Comparison of ENCODE assay signal across 7 cellular contexts in the genomic region with DNA sequence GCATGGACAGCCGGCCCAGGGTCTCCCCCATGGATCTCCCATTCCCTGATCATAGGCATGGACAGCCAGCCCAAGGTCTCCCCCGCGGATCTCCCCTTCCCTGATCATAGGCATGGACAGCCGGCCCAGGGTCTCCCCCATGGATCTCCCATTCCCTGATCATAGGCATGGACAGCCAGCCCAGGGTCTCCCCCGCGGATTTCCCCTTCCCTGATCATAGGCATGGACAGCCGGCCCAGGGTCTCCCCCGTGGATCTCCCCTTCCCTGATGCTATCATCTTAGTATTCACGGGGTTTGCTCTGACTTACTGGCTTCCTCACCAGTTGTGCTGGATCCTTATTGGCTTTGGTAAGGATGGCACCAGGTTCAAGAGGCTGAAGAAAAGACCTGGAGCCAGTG.
A peak's percentile ranks its signal among the peaks of the same experiment; 100 is the strongest.
DNase-seq lines count a peak whose midpoint lies in the region; TF ChIP-seq lines count a peak whose summit lies in the region.
"Not testable (repeated sequence)": the region's sequence is repeated elsewhere in the genome, so short reads cannot be mapped to it uniquely, and the experiment has no call there.

No MANE protein-coding gene starts in this region.

- H3K4me3 Mint-ChIP-seq in osteocyte (ENCODE audit: unreplicated experiment); progenitor cell of endocrine pancreas (ENCODE audit: low read depth): not testable (repeated sequence)

- H3K36me3 Mint-ChIP-seq in osteocyte (ENCODE audit: unreplicated experiment); progenitor cell of endocrine pancreas (ENCODE audit: insufficient read depth): not testable (repeated sequence)

- intact Hi-C loops in esophagus muscularis mucosa (cut with DNase I); cardiac septum (cut with DNase I); vagina (cut with DNase I): not testable (repeated sequence)

- H3K27ac ChIP-seq in esophagus muscularis mucosa (replicated peaks in 1 of 4); right atrium auricular region; vagina: not testable (repeated sequence)

- H3K9me3 Mint-ChIP-seq in osteocyte (ENCODE audit: unreplicated experiment), result peaks cover 20% of the 10 kb centered on the region
- peaks cover 11% of the 10 kb centered on the region for H3K9me3 Mint-ChIP-seq in progenitor cell of endocrine pancreas (ENCODE audit: low read depth)

- not testable (repeated sequence) for TF ChIP-seq POLR2A in esophagus muscularis mucosa (IDR thresholded peaks at IDR 0.05; ENCODE audit: low read depth); vagina (IDR thresholded peaks at IDR 0.05)

- TF ChIP-seq CTCF in esophagus muscularis mucosa (IDR thresholded peaks at IDR 0.05); right atrium auricular region (IDR thresholded peaks at IDR 0.05); osteocyte (IDR thresholded peaks at IDR 0.05); progenitor cell of endocrine pancreas (IDR thresholded peaks at IDR 0.05; ENCODE audit: unreplicated experiment); vagina (IDR thresholded peaks at IDR 0.05): not testable (repeated sequence)

- not testable (repeated sequence) for TF ChIP-seq EP300 in esophagus muscularis mucosa (IDR thresholded peaks at IDR 0.05)

- DNase-seq in esophagus muscularis mucosa (ENCODE audit: extremely low spot score), result peak; percentile 90
- peak; percentile 71 for DNase-seq in cardiac septum (ENCODE audit: low spot score)
- DNase-seq in right atrium auricular region (ENCODE audit: low spot score), result peak; percentile 51
- DNase-seq in mesenteric fat pad (ENCODE audit: low spot score), result peak; percentile 89
- peak; percentile 85 for DNase-seq in osteocyte (ENCODE audit: extremely low spot score, unreplicated experiment)
- DNase-seq in progenitor cell of endocrine pancreas (ENCODE audit: low spot score, unreplicated experiment), result peak; percentile 8
- DNase-seq in vagina (ENCODE audit: extremely low spot score in 2 of 2), result peak; percentile 64 to 94

- H3K4me3 ChIP-seq in esophagus muscularis mucosa, right atrium auricular region, vagina: not testable (repeated sequence)

- H3K36me3 ChIP-seq in esophagus muscularis mucosa, right atrium auricular region, vagina: not testable (repeated sequence)

- not testable (repeated sequence) for H3K9me3 ChIP-seq in esophagus muscularis mucosa, right atrium auricular region, vagina

- H3K4me1 Mint-ChIP-seq in osteocyte (ENCODE audit: unreplicated experiment); progenitor cell of endocrine pancreas (ENCODE audit: low read depth): not testable (repeated sequence)

- 68% methylated on average over 9 of the region's 9 CpGs for WGBS in esophagus muscularis mucosa

- not testable (repeated sequence) for H3K27ac Mint-ChIP-seq in osteocyte (ENCODE audit: unreplicated experiment); progenitor cell of endocrine pancreas

- H3K27me3 Mint-ChIP-seq in osteocyte (ENCODE audit: unreplicated experiment); progenitor cell of endocrine pancreas: not testable (repeated sequence)

- peaks cover 0 to 33% (median 0%) of the 10 kb centered on the region in 4 donors for H3K27me3 ChIP-seq in esophagus muscularis mucosa
- not testable (repeated sequence) for H3K27me3 ChIP-seq in right atrium auricular region, vagina

- H3K4me1 ChIP-seq in esophagus muscularis mucosa, right atrium auricular region, vagina: not testable (repeated sequence)

Comparison
In these comparisons a context has a peak if more than half of its experiments do, and no peak if none do; other contexts are left out.
1. DNase-seq: peak in every context shown above with its lines; median percentile 90 in esophagus muscularis mucosa; 89 in mesenteric fat pad; 85 in osteocyte; 79 in vagina; 71 in cardiac septum; 51 in right atrium auricular region; 8 in progenitor cell of endocrine pancreas.